In the genomic region with DNA sequence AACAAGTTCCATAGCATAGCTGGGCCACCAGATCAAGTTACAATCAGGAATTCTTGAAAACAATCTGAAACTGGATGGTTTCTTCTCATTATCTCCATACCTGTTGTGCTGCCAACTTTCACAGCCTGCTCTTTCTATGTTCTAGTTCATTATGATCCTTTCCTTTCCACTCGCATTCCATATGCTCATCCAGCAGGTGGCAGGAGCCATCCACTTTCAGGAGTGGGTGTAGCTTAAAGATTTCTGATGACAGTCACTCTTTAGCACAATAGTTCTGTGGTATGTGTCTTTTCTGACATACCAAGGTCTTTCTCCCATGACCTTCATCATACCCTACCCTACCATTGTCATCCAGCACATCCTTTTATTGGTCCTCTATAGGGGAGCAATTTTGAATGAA, we compare ENCODE assay signal across 9 cellular contexts. TPM values are rescaled to one million over a fixed set of nuclear protein-coding genes. Genes with fewer than 3 reads are reported as not detected.
DNase-seq lines count a peak whose midpoint lies in the region; ATAC-seq, FAIRE-seq and TF ChIP-seq lines count a peak whose summit lies in the region.
"Had no signal": no experiment of that assay in that cellular context is flagged by ENCODE, and none has a peak within 500 bp of the region (broad histone marks: within the 10 kb centered on the region; RNA-seq: fewer than 3 reads in every experiment).

No MANE protein-coding gene starts in this region.

- peak in 2 of 3 donors; percentile 38 to 42 for ATAC-seq in natural killer cell
- ATAC-seq in natural killer cell treated with Interleukin-12 subunit alpha and Interleukin-12 subunit beta and Interleukin-15 and Interleukin-18, amount 100 ng/mL, for 72 hours: no peak

- H3K27me3 ChIP-seq in keratinocyte (ENCODE audit: control insufficient read depth, extremely low read depth, insufficient read depth, low read length): no peaks in the 10 kb centered on the region

- no peak overlapping the region for H3K4me2 ChIP-seq in keratinocyte (ENCODE audit: control insufficient read depth, extremely low read depth, insufficient read depth, low read depth, low read length)

- no peaks in the 10 kb centered on the region for H3K9me3 ChIP-seq in keratinocyte (ENCODE audit: control insufficient read depth, low read depth, low read length)

- TF ChIP-seq CTCF in natural killer cell (IDR thresholded peaks at IDR 0.05) (peak; percentile 15), keratinocyte (optimal IDR thresholded peaks at IDR 0.05 in 1 of 3, IDR thresholded peaks at IDR 0.05 in 1 of 3, conservative IDR thresholded peaks at IDR 0.05 in 1 of 3; ENCODE audit: extremely low read depth in 1 of 3, insufficient read depth in 2 of 3, low read length in 3 of 3) (peak; percentile 42 to 68 (median 61))

- no peaks in the 10 kb centered on the region for H3K9me1 ChIP-seq in keratinocyte (ENCODE audit: control insufficient read depth, extremely low read depth, insufficient read depth, low read length)

- H3K9ac ChIP-seq in keratinocyte (ENCODE audit: control insufficient read depth, extremely low read depth, insufficient read depth, low read length): no peak overlapping the region

- H4K20me1 ChIP-seq in keratinocyte (ENCODE audit: control insufficient read depth, extremely low read depth, insufficient read depth, low read length): no peaks in the 10 kb centered on the region

- intact Hi-C loops in natural killer cell (cut with micrococcal nuclease): no loop called here

- no peaks in the 10 kb centered on the region for H3K9me3 Mint-ChIP-seq in natural killer cell
- no peaks in the 10 kb centered on the region for H3K9me3 Mint-ChIP-seq in natural killer cell treated with Interleukin-12 subunit alpha and Interleukin-12 subunit beta and Interleukin-15 and Interleukin-18, amount 100 ng/mL, for 72 hours
- H3K9me3 Mint-ChIP-seq: stimulated activated naive CD8-positive, alpha-beta T cell treated with anti-CD3 and anti-CD28 coated beads, Interleukin-15, Interleukin-2, amounts not matched to agents 100 ng/mL and 50 ng/mL, for 24 hours had no signal

- no peaks in the 10 kb centered on the region for H3K4me1 Mint-ChIP-seq in natural killer cell
- no peaks in the 10 kb centered on the region for H3K4me1 Mint-ChIP-seq in natural killer cell treated with Interleukin-12 subunit alpha and Interleukin-12 subunit beta and Interleukin-15 and Interleukin-18, amount 100 ng/mL, for 72 hours (ENCODE audit: low read depth in 2 of 2)

- H3K4me3 Mint-ChIP-seq in natural killer cell: no peak overlapping the region
- H3K4me3 Mint-ChIP-seq in natural killer cell treated with Interleukin-12 subunit alpha and Interleukin-12 subunit beta and Interleukin-15 and Interleukin-18, amount 100 ng/mL, for 72 hours: no peak overlapping the region
- H3K4me3 Mint-ChIP-seq: stimulated activated naive CD8-positive, alpha-beta T cell treated with anti-CD3 and anti-CD28 coated beads, Interleukin-15, Interleukin-2, amounts not matched to agents 100 ng/mL and 50 ng/mL, for 24 hours had no signal

- DNase-seq in natural killer cell (no peak), OCI-M1 (lab: John Stamatoyannopoulos, UW) (peak; percentile 70), anterior cingulate cortex (lab: John Stamatoyannopoulos, UW) (peak in 35 of 58 donors; percentile 0 to 50 (median 2)), keratinocyte (ENCODE audit: low read depth, low spot score) (no peak), MV-4-11 (lab: John Stamatoyannopoulos, UW) (no peak), HuH-7 (ENCODE audit: low spot score) (no peak)
- DNase-seq in natural killer cell treated with Interleukin-12 subunit alpha and Interleukin-12 subunit beta and Interleukin-15 and Interleukin-18, amount 100 ng/mL, for 72 hours (ENCODE audit: low spot score): no peak
- DNase-seq in stimulated activated CD4-positive, alpha-beta T cell treated with anti-CD3 and anti-CD28 coated beads, TNF-alpha, amount 100 ng/mL, for 48 hours (ENCODE audit: low read depth in 3 of 3): peak in 2 of 3 donors; percentile 1 to 9

- H2AFZ ChIP-seq in keratinocyte (ENCODE audit: control insufficient read depth, low read length): no peak overlapping the region

- FAIRE-seq in keratinocyte (lab: Jason Lieb, UNC): no peak

- no peaks in the 10 kb centered on the region for H3K79me2 ChIP-seq in keratinocyte (ENCODE audit: control insufficient read depth, insufficient read depth, low read length)

- no peak overlapping the region for H3K4me3 ChIP-seq in keratinocyte (ENCODE audit: control insufficient read depth in 2 of 3, extremely low read depth in 1 of 3, insufficient read depth in 2 of 3, low read depth in 1 of 3, low read length in 3 of 3)

- H3K4me1 ChIP-seq in keratinocyte (ENCODE audit: control insufficient read depth, extremely low read depth, insufficient read depth, low read length): no peaks in the 10 kb centered on the region

- no peaks in the 10 kb centered on the region for H3K36me3 Mint-ChIP-seq in natural killer cell
- H3K36me3 Mint-ChIP-seq in natural killer cell treated with Interleukin-12 subunit alpha and Interleukin-12 subunit beta and Interleukin-15 and Interleukin-18, amount 100 ng/mL, for 72 hours: no peaks in the 10 kb centered on the region

- H3K27ac Mint-ChIP-seq in natural killer cell: no peak overlapping the region
- no peak overlapping the region for H3K27ac Mint-ChIP-seq in natural killer cell treated with Interleukin-12 subunit alpha and Interleukin-12 subunit beta and Interleukin-15 and Interleukin-18, amount 100 ng/mL, for 72 hours
- H3K27ac Mint-ChIP-seq: stimulated activated naive CD8-positive, alpha-beta T cell treated with anti-CD3 and anti-CD28 coated beads, Interleukin-15, Interleukin-2, amounts not matched to agents 100 ng/mL and 50 ng/mL, for 24 hours had no signal

- peaks cover 2 to 4% of the 10 kb centered on the region in 2 donors for H3K27me3 Mint-ChIP-seq in natural killer cell (ENCODE audit: low read depth in 2 of 2)
- H3K27me3 Mint-ChIP-seq in natural killer cell treated with Interleukin-12 subunit alpha and Interleukin-12 subunit beta and Interleukin-15 and Interleukin-18, amount 100 ng/mL, for 72 hours: peaks cover 0 to 12% of the 10 kb centered on the region in 2 donors
- H3K27me3 Mint-ChIP-seq: stimulated activated naive CD8-positive, alpha-beta T cell treated with anti-CD3 and anti-CD28 coated beads, Interleukin-15, Interleukin-2, amounts not matched to agents 100 ng/mL and 50 ng/mL, for 24 hours had no signal

- no peak overlapping the region for H3K27ac ChIP-seq in keratinocyte (ENCODE audit: control insufficient read depth, insufficient read depth, low read length)

- no peaks in the 10 kb centered on the region for H3K36me3 ChIP-seq in keratinocyte (ENCODE audit: control insufficient read depth in 2 of 2, extremely low read depth in 1 of 2, insufficient read depth in 2 of 2, low read length in 2 of 2)

- dilution Hi-C loops in keratinocyte (cut with MboI; ENCODE audit: extremely low pct_ligation_motif_present, low sequenced_read_pairs): no loop called here

RNA-seq across cellular contexts. Expression of a gene that starts 46.4 kb away (rescaled TPM):
- not detected for total RNA-seq in natural killer cell
- total RNA-seq in natural killer cell treated with Interleukin-12 subunit alpha and Interleukin-12 subunit beta and Interleukin-15 and Interleukin-18, amount 100 ng/mL, for 72 hours: not detected
- polyA plus RNA-seq in keratinocyte: not detected in 3 replicates
- not detected for polyA plus RNA-seq in keratinocyte (2011; ENCODE audit: low read depth)
- polyA plus RNA-seq in keratinocyte (2011; cell fraction: cytosol; rRNA removed): not detected in 2 replicates
- polyA plus RNA-seq in keratinocyte (2011; cell fraction: nucleus; rRNA removed): not detected in 2 replicates
- not detected in 2 replicates for polyA plus RNA-seq in keratinocyte (2012; ENCODE audit: low replicate concordance)
- not detected in 3 replicates for polyA minus RNA-seq in keratinocyte
- polyA minus RNA-seq in keratinocyte (2011; cell fraction: cytosol; rRNA and poly(A)+ RNA removed): not detected
- not detected in 2 replicates for polyA minus RNA-seq in keratinocyte (2011; cell fraction: nucleus; rRNA and poly(A)+ RNA removed)

Comparison
In these comparisons a context has a peak if more than half of its experiments do, and no peak if none do; other contexts are left out.
1. ATAC-seq: peak in natural killer cell (2 of 3); none in natural killer cell treated with Interleukin-12 subunit alpha and Interleukin-12 subunit beta and Interleukin-15 and Interleukin-18, amount 100 ng/mL, for 72 hours (0 of 2).
2. DNase-seq: peak in OCI-M1 (single experiment), anterior cingulate cortex (35 of 58) and stimulated activated CD4-positive, alpha-beta T cell treated with anti-CD3 and anti-CD28 coated beads, TNF-alpha, amount 100 ng/mL, for 48 hours (2 of 3); none in natural killer cell (single experiment), natural killer cell treated with Interleukin-12 subunit alpha and Interleukin-12 subunit beta and Interleukin-15 and Interleukin-18, amount 100 ng/mL, for 72 hours (single experiment), keratinocyte (single experiment), MV-4-11 (single experiment) and HuH-7 (single experiment).